In genomic region chr2:85611705-85612587, GRCh38 we compare ENCODE assay signal across 8 cellular contexts. TPM values are rescaled to one million over a fixed set of nuclear protein-coding genes. Genes with fewer than 3 reads are reported as not detected.
DNase-seq lines count a peak whose midpoint lies in the region; TF ChIP-seq lines count a peak whose summit lies in the region.

A gene with protein sequence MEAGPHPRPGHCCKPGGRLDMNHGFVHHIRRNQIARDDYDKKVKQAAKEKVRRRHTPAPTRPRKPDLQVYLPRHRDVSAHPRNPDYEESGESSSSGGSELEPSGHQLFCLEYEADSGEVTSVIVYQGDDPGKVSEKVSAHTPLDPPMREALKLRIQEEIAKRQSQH (minus strand): TSS chr2:85612066. CDS start chr2:85611984, 82 bp downstream.

- H3K79me2 ChIP-seq in GM23248 (ENCODE audit: insufficient read depth) (peaks cover 56% of the 10 kb centered on the region), neural cell (replicated peaks; ENCODE audit: insufficient read depth, low read length) (peaks cover 22% of the 10 kb centered on the region)

- intact Hi-C loops in stomach (cut with DNase I; ENCODE audit: low total_unique reads): no loop called here

- H3K9ac ChIP-seq in GM23248: peak within 1 kb of the TSS; percentile 79
- H3K9ac ChIP-seq in neural cell (ENCODE audit: low read length): peak within 1 kb of the TSS; percentile 84

- H3K36me3 ChIP-seq in GM23248 (ENCODE audit: low read depth): no peaks in the 10 kb centered on the region; the same call in 1 of the 2 replicates
- peaks cover 7% of the 10 kb centered on the region for H3K36me3 ChIP-seq in neural cell (ENCODE audit: insufficient read depth, low read length)
- H3K36me3 ChIP-seq in stomach: peaks cover 9 to 29% (median 21%) of the 10 kb centered on the region in 4 donors

- 14 to 15% methylated on average over 65 to 71 of the region's 73 CpGs for WGBS in GM23248 (ENCODE audit: low coverage in 1 of 2, low lambda C conversion rate in 2 of 2, missing lambda C conversion rate in 2 of 2), 2 experiments
- 8 to 23% (median 10%) methylated on average over 32 to 73 of the region's 73 CpGs for WGBS in stomach, 5 donors

- TF ChIP-seq CTCF in neural cell (IDR thresholded peaks at IDR 0.05; ENCODE audit: poor library complexity, severe bottlenecking) (no peak), stomach (IDR thresholded peaks at IDR 0.05) (no peak)

- H3K9me2 ChIP-seq in GM23248 (ENCODE audit: insufficient read depth) (no peaks in the 10 kb centered on the region), neural cell (ENCODE audit: insufficient read depth, low read length) (no peaks in the 10 kb centered on the region)

- no peaks in the 10 kb centered on the region for H4K20me1 ChIP-seq in GM23248 (ENCODE audit: insufficient read depth)
- H4K20me1 ChIP-seq in neural cell (ENCODE audit: insufficient read depth): no peaks in the 10 kb centered on the region

- H3K4me1 ChIP-seq in GM23248 (ENCODE audit: insufficient read depth) (peaks cover 5% of the 10 kb centered on the region), stomach (peaks cover 34 to 62% (median 58%) of the 10 kb centered on the region in 4 donors)

- H3K9me3 ChIP-seq in GM23248 (ENCODE audit: low read depth) (no peaks in the 10 kb centered on the region), neural cell (ENCODE audit: low read length) (no peaks in the 10 kb centered on the region), stomach (no peaks in the 10 kb centered on the region)

- DNase-seq in ELR (ENCODE audit: low read depth) (peak; percentile 93), GM23248 (peak; percentile 94), Kasumi-1 (lab: John Stamatoyannopoulos, UW) (peak; percentile 87 to 92), SHP77 treated with DMSO at 0.1 percent for 48 hours (lab: John Stamatoyannopoulos, UW) (peak; percentile 70), fibroblast of the conjunctiva (ENCODE audit: low read depth) (peak; percentile 57), stomach (peak; percentile 92)
- peak; percentile 95 for DNase-seq in activated effector memory CD4-positive, alpha-beta T cell treated with anti-CD3 and anti-CD28 coated beads, Interleukin-2, amount 50 U/mL, for 16 hours

- in situ Hi-C loops in GM23248 (cut with MboI): no loop called here

- peak within 1 kb of the TSS; percentile 91 for H2AFZ ChIP-seq in GM23248
- H2AFZ ChIP-seq in neural cell (ENCODE audit: low read depth, low read length): peak within 1 kb of the TSS; percentile 93

- H3F3A ChIP-seq in GM23248 (ENCODE audit: insufficient read depth) (peaks cover 27% of the 10 kb centered on the region), neural cell (ENCODE audit: insufficient read depth, low read length, poor library complexity, severe bottlenecking) (no peaks in the 10 kb centered on the region)

- TF ChIP-seq RAD21 in neural cell (conservative IDR thresholded peaks at IDR 0.05): no peak

- H3K4me2 ChIP-seq in GM23248 (ENCODE audit: unreplicated experiment): peak within 1 kb of the TSS; percentile 97
- peak within 1 kb of the TSS; percentile 97 for H3K4me2 ChIP-seq in neural cell (ENCODE audit: low read length)

- H3K27me3 ChIP-seq in GM23248 (replicated peaks; ENCODE audit: insufficient read depth) (no peaks in the 10 kb centered on the region), neural cell (ENCODE audit: insufficient read depth, low read depth, low read length) (no peaks in the 10 kb centered on the region), stomach (no peaks in the 10 kb centered on the region)

- peak; percentile 9 for TF ChIP-seq EP300 in neural cell (conservative IDR thresholded peaks at IDR 0.05; ENCODE audit: poor library complexity, severe bottlenecking)
- no peak for TF ChIP-seq EP300 in stomach (IDR thresholded peaks at IDR 0.05)

- H3K4me3 ChIP-seq in GM23248 (peak within 1 kb of the TSS; percentile 77), neural cell (ENCODE audit: low read length) (peak within 1 kb of the TSS; percentile 95), stomach (peak within 1 kb of the TSS; percentile 85 to 98 (median 94))

- H3K27ac ChIP-seq in GM23248: peak within 1 kb of the TSS; percentile 46
- peak within 1 kb of the TSS; percentile 76 for H3K27ac ChIP-seq in neural cell (ENCODE audit: low read length)
- H3K27ac ChIP-seq in stomach: peak within 1 kb of the TSS; percentile 85 to 96 (median 90)

- peak in 1 of 4 donors; percentile 16 for TF ChIP-seq POLR2A in stomach (IDR thresholded peaks at IDR 0.05)

TF ChIP-seq in neural cell, 6 proteins besides CTCF, POLR2A, EP300 and RAD21:
- TF ChIP-seq TAF1 (IDR thresholded peaks at IDR 0.05; ENCODE audit: low read depth): peak; percentile 53
- peak; percentile 58 for TF ChIP-seq MXI1 (conservative IDR thresholded peaks at IDR 0.05; ENCODE audit: poor library complexity, severe bottlenecking)
- peak; percentile 85 for TF ChIP-seq POLR2AphosphoS5 (IDR thresholded peaks at IDR 0.05)
- no peak for TF ChIP-seq EZH2 (IDR thresholded peaks at IDR 0.05; ENCODE audit: borderline replicate concordance, insufficient read depth, low read length, poor library complexity, severe bottlenecking)
- TF ChIP-seq SMC3 (conservative IDR thresholded peaks at IDR 0.05; ENCODE audit: poor library complexity): no peak
- TF ChIP-seq REST (IDR thresholded peaks at IDR 0.05; ENCODE audit: borderline replicate concordance): peak; percentile 67
TF ChIP-seq in neural cell: peak in this region for 4.

RNA-seq across cellular contexts. Expression of the gene that starts here (rescaled TPM):
- total RNA-seq in GM23248 (2014; rRNA removed; shearing (Covaris generic)): 9.8 and 19.5 TPM in 2 replicates
- polyA plus RNA-seq in GM23248 (2016; fragmentation: Nextera tagmentation; extraction: Ambion mirVana): 30.4 and 31.3 TPM in 2 replicates
- polyA plus RNA-seq in neural cell: 28.0 and 42.6 TPM in 2 replicates
- polyA minus RNA-seq in neural cell: 44.3 and 50.5 TPM in 2 replicates
- total RNA-seq in stomach: 10 to 100 TPM; 12.7 to 40.8 (median 19.7) TPM
- 10 to 100 TPM; 19.9 to 22.5 (median 20.5) TPM for polyA plus RNA-seq in stomach

Comparison
In these comparisons a context has a peak if more than half of its experiments do, and no peak if none do; other contexts are left out.
1. Peak in every context shown above with its lines: DNase-seq, H3K4me3 ChIP-seq and H3K27ac ChIP-seq.